ENCODE assay signal across 6 cellular contexts in genomic region chr7:21051865-21052264, GRCh38.
"Had no signal": no experiment of that assay in that cellular context is flagged by ENCODE, and none has a peak within 500 bp of the region (broad histone marks: within the 10 kb centered on the region; RNA-seq: fewer than 3 reads in every experiment).

No MANE protein-coding gene starts in this region.

- ATAC-seq: HepG2, K562 had no signal

- H3K4me3 ChIP-seq: K562 had no signal

- H3K4me3 Mint-ChIP-seq: IgD-negative memory B cell had no signal

- H3K27ac ChIP-seq: HL-60 had no signal

- H3K27me3 Mint-ChIP-seq: IgD-negative memory B cell had no signal

- H3K9me3 Mint-ChIP-seq: IgD-negative memory B cell had no signal

- DNase-seq: IMR-90, KBM-7 had no signal

- H3K27ac Mint-ChIP-seq: IgD-negative memory B cell had no signal
